10 cellular contexts compared by ENCODE assay signal in the genomic region with DNA sequence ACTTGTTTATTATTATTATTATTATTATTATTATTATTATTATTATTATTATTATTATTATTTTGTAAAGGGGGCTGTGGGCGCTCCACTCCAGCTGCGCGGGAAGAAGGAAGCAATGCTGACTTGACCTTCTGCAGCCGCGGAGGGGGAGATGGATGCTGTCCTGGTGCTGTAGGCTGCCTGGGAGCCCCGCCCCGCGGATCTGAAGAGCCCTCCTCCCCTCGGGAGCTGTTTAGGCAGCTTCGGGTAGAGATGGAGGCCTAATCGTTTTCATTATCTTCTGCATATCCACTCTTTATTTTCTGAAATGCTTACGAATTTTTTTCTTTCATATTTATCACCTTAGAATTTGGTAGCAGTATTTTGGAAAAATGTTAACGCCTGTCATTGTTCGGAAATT.
A peak's percentile ranks its signal among the peaks of the same experiment; 100 is the strongest.
DNase-seq lines count a peak whose midpoint lies in the region; ATAC-seq, FAIRE-seq and TF ChIP-seq lines count a peak whose summit lies in the region.
"Had no signal": no experiment of that assay in that cellular context is flagged by ENCODE, and none has a peak within 500 bp of the region (broad histone marks: within the 10 kb centered on the region; RNA-seq: fewer than 3 reads in every experiment).

No MANE protein-coding gene starts in this region.

- H3K27ac ChIP-seq in kidney (ENCODE audit: low read depth in 2 of 2, low read length in 2 of 2) (peak overlapping the region; percentile 89 to 98), skeletal muscle tissue (ENCODE audit: low read depth, low read length) (peak overlapping the region; percentile 83), SJCRH30 (no peak overlapping the region)

- no peaks in the 10 kb centered on the region for H3K36me3 Mint-ChIP-seq in MCF 10A (ENCODE audit: insufficient read depth, unreplicated experiment)

- H3K4me1 ChIP-seq in kidney (ENCODE audit: control insufficient read depth in 1 of 2, insufficient read depth in 1 of 2, low read depth in 1 of 2, low read length in 2 of 2) (peaks cover 17 to 21% of the 10 kb centered on the region in 2 donors), skeletal muscle tissue (ENCODE audit: control insufficient read depth in 3 of 3, insufficient read depth in 3 of 3, low read length in 3 of 3) (peaks cover 17 to 19% (median 17%) of the 10 kb centered on the region in 3 donors), SJCRH30 (0 out of 2 replicates have a peak, but pooled peaks cover 8% of the 10 kb centered on the region)
- H3K4me1 ChIP-seq: HAP-1 had no signal

- H3K4me3 Mint-ChIP-seq in MCF 10A (ENCODE audit: unreplicated experiment) = no peak overlapping the region

- POLR2A ChIA-PET in HEK293T (lab: Yijun Ruan, JAX) (interaction anchor here (0.6 to 3.3 kb wide), 5 partner anchors 10 to 102 kb away, joined by 3 to 39 read pairs (median 5); partner anchors contain the start of gene KLF6), MCF 10A (lab: Yijun Ruan, JAX) (interaction anchor here (0.6 to 7.5 kb wide), 11 partner anchors 9 to 559 kb away, joined by 3 to 89 read pairs (median 5); partner anchors contain the start of gene KLF6)

- H3K27ac Mint-ChIP-seq in MCF 10A (ENCODE audit: low read depth, unreplicated experiment) = peak overlapping the region; percentile 81

- no TSS peak for BruUV-seq in MCF 10A (replicated peaks; lab: Mats Ljungman, UMichigan)

- ATAC-seq in GM19455 (IDR thresholded peaks at IDR 0.05; ENCODE audit: unreplicated experiment) = no peak

- H3K9me3 ChIP-seq in kidney (ENCODE audit: control insufficient read depth in 1 of 2, low read length in 2 of 2) (no peaks in the 10 kb centered on the region), skeletal muscle tissue (ENCODE audit: control insufficient read depth in 3 of 3, low read length in 3 of 3) (no peaks in the 10 kb centered on the region), SJCRH30 (replicated peaks) (no peaks in the 10 kb centered on the region)
- H3K9me3 ChIP-seq: HAP-1 had no signal

- no peak for FAIRE-seq in kidney (lab: Jason Lieb, UNC)

- CTCF ChIA-PET in HEK293T (lab: Yijun Ruan, JAX) (no interaction called here), MCF 10A (lab: Yijun Ruan, JAX) (interaction anchor here (0.9 to 1.2 kb wide), 3 partner anchors 15 to 34 kb away, joined by 3 to 4 read pairs (median 4); no protein-coding TSS in a partner anchor)

- intact Hi-C loops in MCF 10A (cut with micrococcal nuclease) (loop anchor here (5.0 kb wide), 1 partner anchor 34 kb away; no protein-coding TSS in a partner anchor), kidney (cut with DNase I) (no loop called here)

- H3K9me3 Mint-ChIP-seq in MCF 10A (ENCODE audit: unreplicated experiment) = no peaks in the 10 kb centered on the region

- H3K27me3 Mint-ChIP-seq in MCF 10A (ENCODE audit: insufficient read depth, unreplicated experiment) = no peaks in the 10 kb centered on the region

- no peak for TF ChIP-seq CTCF in MCF 10A (IDR thresholded peaks at IDR 0.05; ENCODE audit: unreplicated experiment)
- TF ChIP-seq CTCF in kidney (IDR thresholded peaks at IDR 0.05; ENCODE audit: borderline replicate concordance, extremely low read depth, insufficient read depth) = no peak

- H3K36me3 ChIP-seq in kidney (ENCODE audit: control insufficient read depth in 1 of 2, insufficient read depth in 2 of 2, low read length in 2 of 2) = no peaks in the 10 kb centered on the region
- no peaks in the 10 kb centered on the region for H3K36me3 ChIP-seq in skeletal muscle tissue (ENCODE audit: control insufficient read depth in 3 of 3, insufficient read depth in 3 of 3, low read length in 3 of 3)
- H3K36me3 ChIP-seq in SJCRH30 = no peaks in the 10 kb centered on the region
- H3K36me3 ChIP-seq: HAP-1 had no signal

- H3K4me3 ChIP-seq in kidney (ENCODE audit: low read length in 2 of 2) (peak overlapping the region in 1 of 2 donors; percentile 7), skeletal muscle tissue (ENCODE audit: low read length in 3 of 3) (peak overlapping the region in 1 of 3 donors; percentile 2), SJCRH30 (no peak overlapping the region)
- H3K4me3 ChIP-seq: HAP-1 had no signal

- H3K9ac ChIP-seq in kidney (ENCODE audit: low read length in 2 of 2) (peak overlapping the region in 1 of 2 donors; percentile 47), skeletal muscle tissue (ENCODE audit: low read depth in 1 of 3, low read length in 3 of 3) (peak overlapping the region; percentile 0 to 63 (median 40))

- DNase-seq in HEK293T (ENCODE audit: extremely low spot score) (peak; percentile 42), MCF 10A (ENCODE audit: unreplicated experiment) (no peak), kidney (peak; percentile 84), cortex of kidney (lab: John Stamatoyannopoulos, UW) (no peak), SJCRH30 (no peak)
- DNase-seq in stimulated activated CD8-positive, alpha-beta memory T cell treated with anti-CD3 and anti-CD28 coated beads, Interleukin-4, amount 100 ng/mL, for 48 hours = no peak
- DNase-seq: T-helper 9 cell had no signal

- peaks cover 27% of the 10 kb centered on the region for H3K4me1 Mint-ChIP-seq in MCF 10A (ENCODE audit: insufficient read depth, unreplicated experiment)

- H3K27me3 ChIP-seq in skeletal muscle tissue (ENCODE audit: control insufficient read depth in 3 of 3, insufficient read depth in 3 of 3, low read length in 3 of 3) (peaks cover 0 to 3% (median 0%) of the 10 kb centered on the region in 3 donors), SJCRH30 (no peaks in the 10 kb centered on the region)

TF ChIP-seq in HEK293T, 16 proteins besides CTCF, POLR2A, EP300 and RAD21:
- TF ChIP-seq ARNT (IDR thresholded peaks at IDR 0.05) (no peak), ELF4 (IDR thresholded peaks at IDR 0.05) (no peak), NFRKB (IDR thresholded peaks at IDR 0.05) (no peak), HDGF (IDR thresholded peaks at IDR 0.05; ENCODE audit: borderline replicate concordance) (no peak), L3MBTL2 (conservative IDR thresholded peaks at IDR 0.05) (no peak), FOXM1 (IDR thresholded peaks at IDR 0.05; ENCODE audit: borderline replicate concordance) (no peak), FOXA1 (IDR thresholded peaks at IDR 0.05) (no peak), SUZ12 (IDR thresholded peaks at IDR 0.05) (no peak), FOXK2 (IDR thresholded peaks at IDR 0.05) (no peak), TARDBP (IDR thresholded peaks at IDR 0.05) (no peak), SP1 (IDR thresholded peaks at IDR 0.05) (no peak), PKNOX1 (IDR thresholded peaks at IDR 0.05) (no peak), LEF1 (IDR thresholded peaks at IDR 0.05; ENCODE audit: borderline replicate concordance) (no peak), CTBP1 (IDR thresholded peaks at IDR 0.05; ENCODE audit: borderline replicate concordance) (no peak), ZNF384 (IDR thresholded peaks at IDR 0.05) (no peak), BHLHE40 (IDR thresholded peaks at IDR 0.05; ENCODE audit: borderline replicate concordance) (no peak)
TF ChIP-seq in HEK293T: peak in this region for 0.

Comparison
In these comparisons a context has a peak if more than half of its experiments do, and no peak if none do; other contexts are left out.
1. DNase-seq: peak in HEK293T (single experiment) and kidney (single experiment); none in MCF 10A (single experiment), stimulated activated CD8-positive, alpha-beta memory T cell treated with anti-CD3 and anti-CD28 coated beads, Interleukin-4, amount 100 ng/mL, for 48 hours (single experiment), cortex of kidney (single experiment) and SJCRH30 (0 of 2).